In genomic region chr11:75388386-75389275, GRCh38 we compare ENCODE assay signal across 8 cellular contexts. TPM values are rescaled to one million over a fixed set of nuclear protein-coding genes. Genes with fewer than 3 reads are reported as not detected.
A peak's percentile ranks its signal among the peaks of the same experiment; 100 is the strongest.
DNase-seq lines count a peak whose midpoint lies in the region; ATAC-seq and TF ChIP-seq lines count a peak whose summit lies in the region.

No MANE protein-coding gene starts in this region.

- H3K36me3 ChIP-seq in iPS DF 6.9 (ENCODE audit: control insufficient read depth, insufficient read depth, low read length) (no peaks in the 10 kb centered on the region), smooth muscle cell (ENCODE audit: low read depth) (no peaks in the 10 kb centered on the region)

- peak; percentile 84 for TF ChIP-seq CTCF in AG10803 (conservative IDR thresholded peaks at IDR 0.05; ENCODE audit: low read length)
- TF ChIP-seq CTCF in smooth muscle cell (IDR thresholded peaks at IDR 0.05; ENCODE audit: borderline replicate concordance, insufficient read depth, poor library complexity, severe bottlenecking): peak; percentile 74

- H3F3A ChIP-seq in smooth muscle cell (ENCODE audit: low read depth): peaks cover 3% of the 10 kb centered on the region

- H3K9ac ChIP-seq in smooth muscle cell (ENCODE audit: low read depth): no peak overlapping the region

- peak overlapping the region; percentile 63 for H3K4me2 ChIP-seq in smooth muscle cell

- H3K4me1 ChIP-seq in iPS DF 6.9 (ENCODE audit: control insufficient read depth, insufficient read depth, low read length) (peaks cover 3% of the 10 kb centered on the region), smooth muscle cell (ENCODE audit: low read depth) (no peaks in the 10 kb centered on the region)

- peak overlapping the region; percentile 46 for H2AFZ ChIP-seq in smooth muscle cell (ENCODE audit: low read depth)

- WGBS in iPS DF 6.9 (ENCODE audit: insufficient coverage, insufficient read length): no CpG with 5 or more reads among the region's 9 CpGs
- WGBS in smooth muscle cell (ENCODE audit: low lambda C conversion rate): 26% methylated on average over 9 of the region's 9 CpGs

- no peaks in the 10 kb centered on the region for H3K9me3 ChIP-seq in iPS DF 6.9 (ENCODE audit: control insufficient read depth, insufficient read depth, low read length)
- H3K9me3 ChIP-seq in smooth muscle cell (replicated peaks; ENCODE audit: low read depth): no peaks in the 10 kb centered on the region

- peak; percentile 75 for DNase-seq in AG10803 (ENCODE audit: low read depth)
- peak; percentile 82 for DNase-seq in NCI-H2029 (lab: John Stamatoyannopoulos, UW)
- DNase-seq in T1000 (lab: John Stamatoyannopoulos, UW): peak; percentile 49
- peak; percentile 86 for DNase-seq in astrocyte of the hippocampus (ENCODE audit: low read depth, low spot score)
- DNase-seq in iPS DF 6.9 (ENCODE audit: low read depth, low spot score): peak; percentile 61
- no peak for DNase-seq in smooth muscle cell (lab: John Stamatoyannopoulos, UW; ENCODE audit: unreplicated experiment)

- peak; percentile 73 for ATAC-seq in GM21360 (IDR thresholded peaks at IDR 0.05; ENCODE audit: unreplicated experiment)
- no peak for ATAC-seq in HG03378 (IDR thresholded peaks at IDR 0.05; ENCODE audit: unreplicated experiment)

- H3K79me2 ChIP-seq in smooth muscle cell (ENCODE audit: low read depth): no peaks in the 10 kb centered on the region

- H3K27me3 ChIP-seq in iPS DF 6.9 (ENCODE audit: control insufficient read depth, insufficient read depth, low read length) (no peaks in the 10 kb centered on the region), smooth muscle cell (ENCODE audit: low read depth) (no peaks in the 10 kb centered on the region)

- H4K20me1 ChIP-seq in smooth muscle cell (ENCODE audit: low read depth): no peaks in the 10 kb centered on the region

- H3K27ac ChIP-seq in iPS DF 6.9 (ENCODE audit: low read length) (no peak overlapping the region), smooth muscle cell (ENCODE audit: low read depth) (no peak overlapping the region)

- H3K4me3 ChIP-seq in AG10803 (ENCODE audit: low read length) (no peak overlapping the region), iPS DF 6.9 (ENCODE audit: low read length) (no peak overlapping the region), smooth muscle cell (no peak overlapping the region)

RNA-seq across cellular contexts. Expression of gene RPS3, which starts 10.7 kb away (rescaled TPM):
- 721 and 794 TPM in 2 replicates for total RNA-seq in smooth muscle cell
- 976 and 989 TPM in 2 replicates for polyA plus RNA-seq in smooth muscle cell

RNA-seq across cellular contexts. Expression of gene ARRB1, which starts 37.2 kb away (rescaled TPM):
- total RNA-seq in smooth muscle cell: 16.9 and 19.7 TPM in 2 replicates
- 4.6 and 6.6 TPM in 2 replicates for polyA plus RNA-seq in smooth muscle cell

RNA-seq across cellular contexts. Expression of gene KLHL35, which starts 44.4 kb away (rescaled TPM):
- total RNA-seq in smooth muscle cell: 0.85 and 1.0 TPM in 2 replicates
- 2.8 and 3.0 TPM in 2 replicates for polyA plus RNA-seq in smooth muscle cell
